ENCODE assay signal across 11 cellular contexts in genomic region chr2:182504903-182505302, GRCh38.
A peak's percentile ranks its signal among the peaks of the same experiment; 100 is the strongest.
DNase-seq lines count a peak whose midpoint lies in the region; ATAC-seq, FAIRE-seq and TF ChIP-seq lines count a peak whose summit lies in the region.
"Had no signal": no experiment of that assay in that cellular context is flagged by ENCODE, and none has a peak within 500 bp of the region (broad histone marks: within the 10 kb centered on the region; RNA-seq: fewer than 3 reads in every experiment).

No MANE protein-coding gene starts in this region.

- H3K4me1 ChIP-seq in pancreas = no peaks in the 10 kb centered on the region

- TF ChIP-seq CTCF in WERI-Rb-1 (IDR thresholded peaks at IDR 0.05; ENCODE audit: low read depth, low read length) (no peak), fibroblast of villous mesenchyme (IDR thresholded peaks at IDR 0.05; ENCODE audit: insufficient read depth, low read depth, low read length) (no peak), pancreas (IDR thresholded peaks at IDR 0.05) (no peak)

- no peak overlapping the region for H3K4me3 ChIP-seq in WERI-Rb-1 (ENCODE audit: low read depth, low read length)
- H3K4me3 ChIP-seq in fibroblast of villous mesenchyme (ENCODE audit: low read depth, low read length) = no peak overlapping the region
- no peak overlapping the region for H3K4me3 ChIP-seq in pancreas

- no peak overlapping the region for H3K27ac ChIP-seq in WERI-Rb-1
- no peak overlapping the region for H3K27ac ChIP-seq in pancreas

- no peaks in the 10 kb centered on the region for H3K36me3 ChIP-seq in WERI-Rb-1
- no peaks in the 10 kb centered on the region for H3K36me3 ChIP-seq in pancreas

- H3K9me3 ChIP-seq in WERI-Rb-1 (ENCODE audit: severe bottlenecking) (no peaks in the 10 kb centered on the region), pancreas (no peaks in the 10 kb centered on the region)

- intact Hi-C loops in pancreas (cut with DNase I) = no loop called here

- FAIRE-seq in pancreas (lab: Jason Lieb, UNC) = no peak

- H3K27me3 ChIP-seq in WERI-Rb-1 (ENCODE audit: insufficient read depth, low read depth, severe bottlenecking) (no peaks in the 10 kb centered on the region), pancreas (no peaks in the 10 kb centered on the region)

- peak; percentile 71 for DNase-seq in EL
- DNase-seq in WERI-Rb-1 = peak; percentile 16
- DNase-seq in fibroblast of villous mesenchyme (ENCODE audit: low read depth) = peak; percentile 91
- DNase-seq in pancreas = peak in 1 of 6 donors; percentile 12
- DNase-seq in NCI-H146 treated with DMSO at 0.1 percent for 48 hours (lab: John Stamatoyannopoulos, UW; ENCODE audit: unreplicated experiment) = no peak
- DNase-seq in midbrain (lab: John Stamatoyannopoulos, UW) = no peak
- DNase-seq: CD8-positive, alpha-beta memory T cell; effector memory CD4-positive, alpha-beta T cell; stimulated activated CD4-positive, alpha-beta T cell treated with anti-CD3 and anti-CD28 coated beads, Interleukin-4, amount 100 ng/mL, for 4 hours had no signal

- ATAC-seq in pancreas (peak in 3 of 4 donors; percentile 39 to 60 (median 53)), HG03571 (IDR thresholded peaks at IDR 0.05; ENCODE audit: unreplicated experiment) (no peak), GM19035 (IDR thresholded peaks at IDR 0.05; ENCODE audit: unreplicated experiment) (no peak)

- WGBS in pancreas, 2 donors = 66 to 69% methylated on average over 2 of the region's 2 CpGs

Comparison
In these comparisons a context has a peak if more than half of its experiments do, and no peak if none do; other contexts are left out.
1. DNase-seq: peak in EL (single experiment), WERI-Rb-1 (single experiment) and fibroblast of villous mesenchyme (single experiment); none in NCI-H146 treated with DMSO at 0.1 percent for 48 hours (single experiment) and midbrain (single experiment).
2. ATAC-seq: peak in pancreas (3 of 4); none in HG03571 (single experiment) and GM19035 (single experiment).